In genomic region chr2:187552959-187553681, GRCh38 we compare ENCODE assay signal across 1 cellular context.
TF ChIP-seq lines count a peak whose summit lies in the region.

No MANE protein-coding gene starts in this region.

TF ChIP-seq in HEK293, 187 proteins besides CTCF, POLR2A, EP300 and RAD21 (continued from another document and continues in another):
- TF ChIP-seq HIC1 (tag by site-specific recombination; IDR thresholded peaks at IDR 0.05) (no peak), FEZF1 (tag by site-specific recombination; IDR thresholded peaks at IDR 0.05) (0 out of 2 replicates have a peak, but pooled peaks have one; percentile 29), OVOL3 (tag by site-specific recombination; IDR thresholded peaks at IDR 0.05) (no peak), ZNF248 (tag by site-specific recombination; IDR thresholded peaks at IDR 0.05) (no peak), ZNF175 (tag by site-specific recombination; IDR thresholded peaks at IDR 0.05) (no peak), ZNF768 (tag by site-specific recombination; IDR thresholded peaks at IDR 0.05) (no peak), ZNF785 (tag by site-specific recombination; IDR thresholded peaks at IDR 0.05) (no peak), ZNF10 (tag by site-specific recombination; IDR thresholded peaks at IDR 0.05) (no peak), ZNF292 (tag by site-specific recombination; IDR thresholded peaks at IDR 0.05; ENCODE audit: borderline replicate concordance, low read depth) (no peak), ZNF701 (tag by site-specific recombination; IDR thresholded peaks at IDR 0.05) (no peak), PRDM1 (tag by site-specific recombination; IDR thresholded peaks at IDR 0.05) (no peak), ZSCAN16 (tag by site-specific recombination; IDR thresholded peaks at IDR 0.05) (no peak), ZNF239 (tag by site-specific recombination; IDR thresholded peaks at IDR 0.05) (no peak), ZNF513 (tag by site-specific recombination; IDR thresholded peaks at IDR 0.05) (no peak), YY1 (tag by site-specific recombination; IDR thresholded peaks at IDR 0.05) (no peak), GLIS2 (tag by site-specific recombination; IDR thresholded peaks at IDR 0.05) (no peak), ZNF76 (tag by site-specific recombination; IDR thresholded peaks at IDR 0.05; ENCODE audit: borderline replicate concordance, low read depth) (no peak), IKZF3 (tag by site-specific recombination; IDR thresholded peaks at IDR 0.05) (no peak), ZNF132 (tag by site-specific recombination; IDR thresholded peaks at IDR 0.05; ENCODE audit: borderline replicate concordance) (no peak), ZNF366 (tag by site-specific recombination; conservative IDR thresholded peaks at IDR 0.05) (peak; percentile 62), OSR2 (tag by site-specific recombination; IDR thresholded peaks at IDR 0.05) (no peak), ZBTB20 (tag by site-specific recombination; IDR thresholded peaks at IDR 0.05) (no peak), KLF1 (tag by site-specific recombination; IDR thresholded peaks at IDR 0.05) (no peak), ZNF777 (tag by site-specific recombination; IDR thresholded peaks at IDR 0.05; ENCODE audit: borderline replicate concordance) (no peak), ZNF473 (tag by site-specific recombination; IDR thresholded peaks at IDR 0.05) (no peak), SALL2 (tag by site-specific recombination; IDR thresholded peaks at IDR 0.05; ENCODE audit: borderline replicate concordance) (no peak), ZNF580 (tag by site-specific recombination; IDR thresholded peaks at IDR 0.05) (no peak), ZBTB8A (tag by site-specific recombination; IDR thresholded peaks at IDR 0.05) (no peak), ZIC2 (tag by site-specific recombination; IDR thresholded peaks at IDR 0.05) (no peak), KLF8 (tag by site-specific recombination; IDR thresholded peaks at IDR 0.05) (no peak; the same call in 1 of the 2 replicates), ZNF843 (tag by site-specific recombination; IDR thresholded peaks at IDR 0.05) (0 out of 2 replicates have a peak, but pooled peaks have one; percentile 39), ELK4 (IDR thresholded peaks at IDR 0.05; ENCODE audit: borderline replicate concordance, low read depth, low read length) (no peak), ZNF112 (tag by site-specific recombination; IDR thresholded peaks at IDR 0.05) (no peak), ZNF16 (tag by site-specific recombination; IDR thresholded peaks at IDR 0.05; ENCODE audit: low read depth) (no peak), ZNF585B (tag by site-specific recombination; IDR thresholded peaks at IDR 0.05) (no peak), ZNF549 (tag by site-specific recombination; IDR thresholded peaks at IDR 0.05) (no peak), ZNF776 (tag by site-specific recombination; IDR thresholded peaks at IDR 0.05; ENCODE audit: borderline replicate concordance) (no peak), ZFP3 (tag by site-specific recombination; IDR thresholded peaks at IDR 0.05; ENCODE audit: low read depth) (no peak), ZBTB7A (tag by site-specific recombination; IDR thresholded peaks at IDR 0.05; ENCODE audit: low read depth) (no peak), ZNF645 (tag by site-specific recombination; IDR thresholded peaks at IDR 0.05) (no peak), RBAK (tag by site-specific recombination; IDR thresholded peaks at IDR 0.05) (no peak), ZXDB (tag by site-specific recombination; IDR thresholded peaks at IDR 0.05) (peak; percentile 26), ZNF654 (tag by site-specific recombination; IDR thresholded peaks at IDR 0.05; ENCODE audit: low read depth) (no peak), ZNF560 (tag by site-specific recombination; IDR thresholded peaks at IDR 0.05; ENCODE audit: borderline replicate concordance) (no peak), ZNF629 (tag by site-specific recombination; IDR thresholded peaks at IDR 0.05) (peak; percentile 68; the same call in 1 of the 2 replicates)
- TF ChIP-seq, protein P1, sequence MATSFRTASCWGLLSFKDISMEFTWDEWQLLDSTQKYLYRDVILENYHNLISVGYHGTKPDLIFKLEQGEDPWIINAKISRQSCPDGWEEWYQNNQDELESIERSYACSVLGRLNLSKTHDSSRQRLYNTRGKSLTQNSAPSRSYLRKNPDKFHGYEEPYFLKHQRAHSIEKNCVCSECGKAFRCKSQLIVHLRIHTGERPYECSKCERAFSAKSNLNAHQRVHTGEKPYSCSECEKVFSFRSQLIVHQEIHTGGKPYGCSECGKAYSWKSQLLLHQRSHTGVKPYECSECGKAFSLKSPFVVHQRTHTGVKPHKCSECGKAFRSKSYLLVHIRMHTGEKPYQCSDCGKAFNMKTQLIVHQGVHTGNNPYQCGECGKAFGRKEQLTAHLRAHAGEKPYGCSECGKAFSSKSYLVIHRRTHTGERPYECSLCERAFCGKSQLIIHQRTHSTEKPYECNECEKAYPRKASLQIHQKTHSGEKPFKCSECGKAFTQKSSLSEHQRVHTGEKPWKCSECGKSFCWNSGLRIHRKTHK (tag by site-specific recombination; IDR thresholded peaks at IDR 0.05) = no peak
- TF ChIP-seq, protein P2, sequence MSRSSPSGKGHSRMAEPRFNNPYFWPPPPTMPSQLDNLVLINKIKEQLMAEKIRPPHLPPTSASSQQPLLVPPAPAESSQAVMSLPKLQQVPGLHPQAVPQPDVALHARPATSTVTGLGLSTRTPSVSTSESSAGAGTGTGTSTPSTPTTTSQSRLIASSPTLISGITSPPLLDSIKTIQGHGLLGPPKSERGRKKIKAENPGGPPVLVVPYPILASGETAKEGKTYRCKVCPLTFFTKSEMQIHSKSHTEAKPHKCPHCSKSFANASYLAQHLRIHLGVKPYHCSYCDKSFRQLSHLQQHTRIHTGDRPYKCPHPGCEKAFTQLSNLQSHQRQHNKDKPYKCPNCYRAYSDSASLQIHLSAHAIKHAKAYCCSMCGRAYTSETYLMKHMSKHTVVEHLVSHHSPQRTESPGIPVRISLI (tag by site-specific recombination; IDR thresholded peaks at IDR 0.05) = no peak
- TF ChIP-seq, protein P3, sequence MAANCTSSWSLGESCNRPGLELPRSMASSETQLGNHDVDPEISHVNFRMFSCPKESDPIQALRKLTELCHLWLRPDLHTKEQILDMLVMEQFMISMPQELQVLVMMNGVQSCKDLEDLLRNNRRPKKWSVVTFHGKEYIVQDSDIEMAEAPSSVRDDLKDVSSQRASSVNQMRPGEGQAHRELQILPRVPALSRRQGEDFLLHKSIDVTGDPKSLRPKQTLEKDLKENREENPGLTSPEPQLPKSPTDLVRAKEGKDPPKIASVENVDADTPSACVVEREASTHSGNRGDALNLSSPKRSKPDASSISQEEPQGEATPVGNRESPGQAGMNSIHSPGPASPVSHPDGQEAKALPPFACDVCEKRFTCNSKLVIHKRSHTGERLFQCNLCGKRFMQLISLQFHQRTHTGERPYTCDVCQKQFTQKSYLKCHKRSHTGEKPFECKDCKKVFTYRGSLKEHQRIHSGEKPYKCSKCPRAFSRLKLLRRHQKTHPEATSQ (tag by site-specific recombination; IDR thresholded peaks at IDR 0.05) = no peak
- TF ChIP-seq, protein P4, sequence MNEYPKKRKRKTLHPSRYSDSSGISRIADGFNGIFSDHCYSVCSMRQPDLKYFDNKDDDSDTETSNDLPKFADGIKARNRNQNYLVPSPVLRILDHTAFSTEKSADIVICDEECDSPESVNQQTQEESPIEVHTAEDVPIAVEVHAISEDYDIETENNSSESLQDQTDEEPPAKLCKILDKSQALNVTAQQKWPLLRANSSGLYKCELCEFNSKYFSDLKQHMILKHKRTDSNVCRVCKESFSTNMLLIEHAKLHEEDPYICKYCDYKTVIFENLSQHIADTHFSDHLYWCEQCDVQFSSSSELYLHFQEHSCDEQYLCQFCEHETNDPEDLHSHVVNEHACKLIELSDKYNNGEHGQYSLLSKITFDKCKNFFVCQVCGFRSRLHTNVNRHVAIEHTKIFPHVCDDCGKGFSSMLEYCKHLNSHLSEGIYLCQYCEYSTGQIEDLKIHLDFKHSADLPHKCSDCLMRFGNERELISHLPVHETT (tag by site-specific recombination; IDR thresholded peaks at IDR 0.05) = 0 out of 2 replicates have a peak, but pooled peaks have one; percentile 19
- TF ChIP-seq, protein P5, sequence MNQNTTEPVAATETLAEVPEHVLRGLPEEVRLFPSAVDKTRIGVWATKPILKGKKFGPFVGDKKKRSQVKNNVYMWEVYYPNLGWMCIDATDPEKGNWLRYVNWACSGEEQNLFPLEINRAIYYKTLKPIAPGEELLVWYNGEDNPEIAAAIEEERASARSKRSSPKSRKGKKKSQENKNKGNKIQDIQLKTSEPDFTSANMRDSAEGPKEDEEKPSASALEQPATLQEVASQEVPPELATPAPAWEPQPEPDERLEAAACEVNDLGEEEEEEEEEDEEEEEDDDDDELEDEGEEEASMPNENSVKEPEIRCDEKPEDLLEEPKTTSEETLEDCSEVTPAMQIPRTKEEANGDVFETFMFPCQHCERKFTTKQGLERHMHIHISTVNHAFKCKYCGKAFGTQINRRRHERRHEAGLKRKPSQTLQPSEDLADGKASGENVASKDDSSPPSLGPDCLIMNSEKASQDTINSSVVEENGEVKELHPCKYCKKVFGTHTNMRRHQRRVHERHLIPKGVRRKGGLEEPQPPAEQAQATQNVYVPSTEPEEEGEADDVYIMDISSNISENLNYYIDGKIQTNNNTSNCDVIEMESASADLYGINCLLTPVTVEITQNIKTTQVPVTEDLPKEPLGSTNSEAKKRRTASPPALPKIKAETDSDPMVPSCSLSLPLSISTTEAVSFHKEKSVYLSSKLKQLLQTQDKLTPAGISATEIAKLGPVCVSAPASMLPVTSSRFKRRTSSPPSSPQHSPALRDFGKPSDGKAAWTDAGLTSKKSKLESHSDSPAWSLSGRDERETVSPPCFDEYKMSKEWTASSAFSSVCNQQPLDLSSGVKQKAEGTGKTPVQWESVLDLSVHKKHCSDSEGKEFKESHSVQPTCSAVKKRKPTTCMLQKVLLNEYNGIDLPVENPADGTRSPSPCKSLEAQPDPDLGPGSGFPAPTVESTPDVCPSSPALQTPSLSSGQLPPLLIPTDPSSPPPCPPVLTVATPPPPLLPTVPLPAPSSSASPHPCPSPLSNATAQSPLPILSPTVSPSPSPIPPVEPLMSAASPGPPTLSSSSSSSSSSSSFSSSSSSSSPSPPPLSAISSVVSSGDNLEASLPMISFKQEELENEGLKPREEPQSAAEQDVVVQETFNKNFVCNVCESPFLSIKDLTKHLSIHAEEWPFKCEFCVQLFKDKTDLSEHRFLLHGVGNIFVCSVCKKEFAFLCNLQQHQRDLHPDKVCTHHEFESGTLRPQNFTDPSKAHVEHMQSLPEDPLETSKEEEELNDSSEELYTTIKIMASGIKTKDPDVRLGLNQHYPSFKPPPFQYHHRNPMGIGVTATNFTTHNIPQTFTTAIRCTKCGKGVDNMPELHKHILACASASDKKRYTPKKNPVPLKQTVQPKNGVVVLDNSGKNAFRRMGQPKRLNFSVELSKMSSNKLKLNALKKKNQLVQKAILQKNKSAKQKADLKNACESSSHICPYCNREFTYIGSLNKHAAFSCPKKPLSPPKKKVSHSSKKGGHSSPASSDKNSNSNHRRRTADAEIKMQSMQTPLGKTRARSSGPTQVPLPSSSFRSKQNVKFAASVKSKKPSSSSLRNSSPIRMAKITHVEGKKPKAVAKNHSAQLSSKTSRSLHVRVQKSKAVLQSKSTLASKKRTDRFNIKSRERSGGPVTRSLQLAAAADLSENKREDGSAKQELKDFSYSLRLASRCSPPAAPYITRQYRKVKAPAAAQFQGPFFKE (tag by site-specific recombination; IDR thresholded peaks at IDR 0.05; ENCODE audit: borderline replicate concordance) = no peak
